ENCODE assay signal across 1 cellular context in the genomic region with DNA sequence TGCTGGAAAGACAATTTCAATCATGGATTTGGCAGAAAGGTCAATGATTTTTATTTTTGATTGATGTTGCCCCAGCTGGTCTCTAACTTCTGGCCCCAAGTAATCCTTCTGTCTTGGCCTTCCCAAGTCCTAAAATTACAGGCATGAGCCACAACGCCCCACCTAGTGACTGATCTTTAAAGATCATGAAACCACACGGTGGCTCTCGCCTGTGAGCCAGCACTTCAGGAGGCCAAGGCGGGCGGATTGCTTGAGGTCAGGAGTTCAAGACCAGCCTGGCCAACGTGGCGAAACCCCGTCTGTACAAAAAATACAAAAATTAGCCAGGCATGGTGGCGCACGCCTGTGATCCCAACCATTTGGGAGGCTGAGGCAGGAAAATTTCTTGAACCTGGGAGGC.
TF ChIP-seq lines count a peak whose summit lies in the region.

No MANE protein-coding gene starts in this region.

TF ChIP-seq in H1, 55 proteins besides CTCF, POLR2A, EP300 and RAD21:
- TF ChIP-seq RBBP5 (IDR thresholded peaks at IDR 0.05; ENCODE audit: borderline replicate concordance, low read depth, low read length) (no peak), HDAC2 (IDR thresholded peaks at IDR 0.05; ENCODE audit: borderline replicate concordance in 1 of 2, low read depth in 2 of 2, low read length in 2 of 2) (no peak)
